Comparison of ENCODE assay signal across 26 cellular contexts in genomic region chr6:42987533-42988451, GRCh38. TPM values are rescaled to one million over a fixed set of nuclear protein-coding genes. Genes with fewer than 3 reads are reported as not detected.
A peak's percentile ranks its signal among the peaks of the same experiment; 100 is the strongest.
DNase-seq lines count a peak whose midpoint lies in the region; ATAC-seq and TF ChIP-seq lines count a peak whose summit lies in the region.
"Had no signal": no experiment of that assay in that cellular context is flagged by ENCODE, and none has a peak within 500 bp of the region (broad histone marks: within the 10 kb centered on the region; RNA-seq: fewer than 3 reads in every experiment).

No MANE protein-coding gene starts in this region.

- TF ChIP-seq CTCF in endodermal cell (conservative IDR thresholded peaks at IDR 0.05): no peak
- no peak for TF ChIP-seq CTCF in OCI-LY7 (conservative IDR thresholded peaks at IDR 0.05; ENCODE audit: low read length)

- H3K4me1 ChIP-seq in endodermal cell (ENCODE audit: control insufficient read depth, insufficient read depth, low read length) (peaks cover 9% of the 10 kb centered on the region), OCI-LY7 (ENCODE audit: insufficient read depth, low read length, poor library complexity, severe bottlenecking) (peaks cover 15% of the 10 kb centered on the region)
- H3K4me1 ChIP-seq: foreskin keratinocyte had no signal

- H3K4me3 ChIP-seq in endodermal cell (ENCODE audit: low read length): peak overlapping the region; percentile 37
- H3K4me3 ChIP-seq in OCI-LY7 (ENCODE audit: low read depth, low read length, poor library complexity, severe bottlenecking): no peak overlapping the region
- H3K4me3 ChIP-seq: adrenal gland, SK-N-MC, thoracic aorta had no signal

- intact Hi-C loops in Right ventricle myocardium superior (cut with DNase I): no loop called here
- intact Hi-C loops in cardiac septum (cut with DNase I): no loop called here
- intact Hi-C loops in OCI-LY7 (cut with micrococcal nuclease; ENCODE audit: unreplicated experiment): no loop called here

- no peaks in the 10 kb centered on the region for H3K27me3 ChIP-seq in endodermal cell (ENCODE audit: control insufficient read depth, insufficient read depth, low read length, poor library complexity, severe bottlenecking)
- H3K27me3 ChIP-seq: adrenal gland, foreskin keratinocyte had no signal

- no peak overlapping the region for H3K9ac ChIP-seq in endodermal cell (ENCODE audit: extremely low read depth, low read length, poor library complexity, severe bottlenecking)

- H3K27me3 Mint-ChIP-seq in T-helper 17 cell (no peaks in the 10 kb centered on the region), endodermal cell (ENCODE audit: insufficient read depth) (no peaks in the 10 kb centered on the region)
- H3K27me3 Mint-ChIP-seq in stimulated activated naive B cell treated with anti-CD40 and anti-IgM and Interleukin-4, amounts not matched to agents 10 μg/mL and 1 μg/mL and 100 μg/mL, for 72 hours: no peaks in the 10 kb centered on the region

- no peaks in the 10 kb centered on the region for H3K9me3 Mint-ChIP-seq in endodermal cell
- no peaks in the 10 kb centered on the region for H3K9me3 Mint-ChIP-seq in stimulated activated naive B cell treated with anti-CD40 and anti-IgM and Interleukin-4, amounts not matched to agents 10 μg/mL and 1 μg/mL and 100 μg/mL, for 72 hours
- H3K9me3 Mint-ChIP-seq: activated T-cell treated with anti-CD3 and anti-CD28 coated beads, Interleukin-2, amount 50 U/mL, for 72 hours; CD14-positive monocyte had no signal

- CTCF ChIA-PET in OCI-LY7 (lab: Charles Lee; ENCODE audit: unreplicated experiment): interaction anchor here (0.6 to 0.9 kb wide), 2 partner anchors 184 to 583 kb away, joined by 3 read pairs; no protein-coding TSS in a partner anchor

- H3K27ac Mint-ChIP-seq in T-helper 17 cell (peak overlapping the region; percentile 97), endodermal cell (no peak overlapping the region)
- peak overlapping the region; percentile 15 for H3K27ac Mint-ChIP-seq in stimulated activated naive B cell treated with anti-CD40 and anti-IgM and Interleukin-4, amounts not matched to agents 10 μg/mL and 1 μg/mL and 100 μg/mL, for 72 hours

- H3K9me3 ChIP-seq in T-helper 17 cell (ENCODE audit: control insufficient read depth, low read length, poor library complexity, severe bottlenecking): no peaks in the 10 kb centered on the region
- H3K9me3 ChIP-seq in endodermal cell (ENCODE audit: control insufficient read depth, low read length): no peaks in the 10 kb centered on the region
- no peaks in the 10 kb centered on the region for H3K9me3 ChIP-seq in OCI-LY7 (ENCODE audit: low read length)
- H3K9me3 ChIP-seq: adrenal gland, thoracic aorta had no signal

- no peaks in the 10 kb centered on the region for H4K20me1 ChIP-seq in OCI-LY7 (ENCODE audit: insufficient read depth, low read length)

- H3K36me3 Mint-ChIP-seq in T-helper 17 cell (ENCODE audit: low read depth): peaks cover 3% of the 10 kb centered on the region
- peaks cover 36% of the 10 kb centered on the region for H3K36me3 Mint-ChIP-seq in endodermal cell (ENCODE audit: low read depth)
- peaks cover 18 to 28% of the 10 kb centered on the region in 2 donors for H3K36me3 Mint-ChIP-seq in stimulated activated naive B cell treated with anti-CD40 and anti-IgM and Interleukin-4, amounts not matched to agents 10 μg/mL and 1 μg/mL and 100 μg/mL, for 72 hours

- H3K4me1 Mint-ChIP-seq in T-helper 17 cell (peaks cover 45% of the 10 kb centered on the region), endodermal cell (peaks cover 33% of the 10 kb centered on the region)
- peaks cover 25 to 42% of the 10 kb centered on the region in 2 donors for H3K4me1 Mint-ChIP-seq in stimulated activated naive B cell treated with anti-CD40 and anti-IgM and Interleukin-4, amounts not matched to agents 10 μg/mL and 1 μg/mL and 100 μg/mL, for 72 hours

- H3K36me3 ChIP-seq in endodermal cell (ENCODE audit: control insufficient read depth, insufficient read depth, low read length): peaks cover 31% of the 10 kb centered on the region
- peaks cover 20% of the 10 kb centered on the region; the same call in 1 of the 2 replicates for H3K36me3 ChIP-seq in OCI-LY7 (ENCODE audit: insufficient read depth, low read length)

- DNase-seq in Right ventricle myocardium superior: peak; percentile 27
- DNase-seq in cardiac septum (ENCODE audit: low spot score): no peak
- DNase-seq in T-helper 17 cell: no peak
- no peak for DNase-seq in endodermal cell
- DNase-seq in stimulated activated naive B cell treated with anti-CD40 and anti-IgM and Interleukin-4, amounts not matched to agents 10 μg/mL and 1 μg/mL and 100 μg/mL, for 72 hours: no peak
- DNase-seq in OCI-LY7 (ENCODE audit: low spot score): no peak
- DNase-seq in EL: no peak
- DNase-seq: activated CD4-positive, alpha-beta T cell treated with anti-CD3 and anti-CD28 coated beads for 1 hour; activated CD8-positive, alpha-beta memory T cell treated with anti-CD3 and anti-CD28 coated beads for 24 hours; activated T-cell treated with anti-CD3 and anti-CD28 coated beads, Interleukin-2, amount 50 U/mL, for 72 hours; adrenal gland; DMS79 treated with DMSO at 0.1 percent for 48 hours; foreskin keratinocyte; HCEC 1CT; Kasumi-1; left ventricle myocardium superior; NCI-H1092 treated with DMSO at 0.1 percent for 48 hours; NCI-H2081 treated with DMSO at 0.1 percent for 48 hours; stimulated activated CD4-positive, alpha-beta T cell treated with anti-CD3 and anti-CD28 coated beads, Interleukin-15, amount 100 ng/mL, for 24 hours; T1000 had no signal

- no TSS peak for BruUV-seq in OCI-LY7 (replicated peaks; lab: Mats Ljungman, UMichigan)

- no peaks in the 10 kb centered on the region for H3K9me2 ChIP-seq in OCI-LY7 (ENCODE audit: insufficient read depth, low read length)

- WGBS in endodermal cell (ENCODE audit: insufficient coverage in 1 of 2, insufficient read length in 1 of 2), 2 experiments: 89 to 93% methylated on average over 4 to 5 of the region's 5 CpGs

- ATAC-seq in Right ventricle myocardium superior (ENCODE audit: poor library complexity) (no peak), T-helper 17 cell (no peak), HG03045 (IDR thresholded peaks at IDR 0.05; ENCODE audit: unreplicated experiment) (no peak)
- no peak for ATAC-seq in stimulated activated naive B cell treated with anti-CD40 and anti-IgM and Interleukin-4, amounts not matched to agents 10 μg/mL and 1 μg/mL and 100 μg/mL, for 72 hours (replicated peaks)
- ATAC-seq: activated T-cell treated with anti-CD3 and anti-CD28 coated beads, Interleukin-2, amount 50 U/mL, for 72 hours; foreskin keratinocyte; left ventricle myocardium superior had no signal

- H3K27ac ChIP-seq in endodermal cell (ENCODE audit: low read depth, low read length) (no peak overlapping the region), OCI-LY7 (ENCODE audit: low read depth, low read length, poor library complexity, severe bottlenecking) (no peak overlapping the region)
- H3K27ac ChIP-seq: epithelial cell of prostate, foreskin keratinocyte, SK-N-MC, thoracic aorta had no signal

- peaks cover 7% of the 10 kb centered on the region; the same call in 1 of the 2 replicates for H3K79me2 ChIP-seq in OCI-LY7 (ENCODE audit: insufficient read depth, low read depth, low read length)

- no peak overlapping the region for H3K4me3 Mint-ChIP-seq in T-helper 17 cell
- no peak overlapping the region for H3K4me3 Mint-ChIP-seq in endodermal cell
- no peak overlapping the region for H3K4me3 Mint-ChIP-seq in stimulated activated naive B cell treated with anti-CD40 and anti-IgM and Interleukin-4, amounts not matched to agents 10 μg/mL and 1 μg/mL and 100 μg/mL, for 72 hours

- no peak overlapping the region for H2AFZ ChIP-seq in OCI-LY7 (ENCODE audit: low read length)

- POLR2A ChIA-PET in OCI-LY7 (lab: Charles Lee): interaction anchor here (1.6 kb wide), 1 partner anchor 25 kb away, joined by 3 read pairs; no protein-coding TSS in a partner anchor

- no peak overlapping the region for H3K4me2 ChIP-seq in OCI-LY7 (ENCODE audit: low read length)

RNA-seq across cellular contexts. Expression of gene PPP2R5D, which starts 3.4 kb away (rescaled TPM):
- 34.6 TPM for total RNA-seq in Right ventricle myocardium superior
- total RNA-seq in cardiac septum: 25.3 TPM
- 10 to 100 TPM; 27.5 to 28.4 TPM for total RNA-seq in T-helper 17 cell
- total RNA-seq in endodermal cell: 10 to 100 TPM; 57.5 to 59.1 TPM
- 62.5 TPM for polyA plus RNA-seq in endodermal cell (2013, experiment 1 of 2)
- 65.9 TPM for polyA plus RNA-seq in endodermal cell (2013, experiment 2 of 2)
- 29.1 and 35.0 TPM in 2 replicates for total RNA-seq in OCI-LY7 (2014; rRNA removed; shearing (Covaris generic))
- total RNA-seq in OCI-LY7 (2022): 35.6 and 39.5 TPM in 2 replicates

RNA-seq across cellular contexts. Expression of gene PEX6, which starts 8.8 kb away (rescaled TPM):
- total RNA-seq in Right ventricle myocardium superior (27.1 TPM), cardiac septum (14.6 TPM), T-helper 17 cell (10 to 100 TPM; 10.2 to 15.5 TPM), endodermal cell (10 to 100 TPM; 17.2 to 21.4 TPM), OCI-LY7 (2022) (22.4 and 23.8 TPM in 2 replicates)
- polyA plus RNA-seq in endodermal cell (2013, experiment 1 of 2): 8.5 TPM
- polyA plus RNA-seq in endodermal cell (2013, experiment 2 of 2): 7.7 TPM
- total RNA-seq in OCI-LY7 (2014; rRNA removed; shearing (Covaris generic)): 24.7 and 26.3 TPM in 2 replicates

RNA-seq across cellular contexts. Expression of gene MEA1, which starts 26.0 kb away (rescaled TPM):
- total RNA-seq in Right ventricle myocardium superior (26.7 TPM), cardiac septum (33.8 TPM), T-helper 17 cell (10 to 100 TPM; 23.7 to 26.3 TPM), endodermal cell (100 to 1,000 TPM in 1 of 2 donors, 10 to 100 TPM in 1; 93.3 to 104 TPM), OCI-LY7 (2022) (59.1 and 67.9 TPM in 2 replicates)
- polyA plus RNA-seq in endodermal cell (2013, experiment 1 of 2): 93.7 TPM
- 85.4 TPM for polyA plus RNA-seq in endodermal cell (2013, experiment 2 of 2)
- total RNA-seq in OCI-LY7 (2014; rRNA removed; shearing (Covaris generic)): 70.7 and 76.0 TPM in 2 replicates

RNA-seq across cellular contexts. Expression of gene KLHDC3, which starts 26.3 kb away (rescaled TPM):
- total RNA-seq in Right ventricle myocardium superior (147 TPM), cardiac septum (74.9 TPM), T-helper 17 cell (10 to 100 TPM; 31.1 TPM), endodermal cell (100 to 1,000 TPM; 124 to 135 TPM), OCI-LY7 (2022) (91.4 and 99.6 TPM in 2 replicates)
- polyA plus RNA-seq in endodermal cell (2013, experiment 1 of 2): 111 TPM
- polyA plus RNA-seq in endodermal cell (2013, experiment 2 of 2): 113 TPM
- total RNA-seq in OCI-LY7 (2014; rRNA removed; shearing (Covaris generic)): 78.6 and 89.9 TPM in 2 replicates

RNA-seq across cellular contexts. Expression of gene GNMT, which starts 27.2 kb away (rescaled TPM):
- total RNA-seq in Right ventricle myocardium superior (2.3 TPM), cardiac septum (0.30 TPM), T-helper 17 cell (1 to 10 TPM in 1 of 2 donors, under 1 TPM in 1; 0.97 to 1.5 TPM), endodermal cell (under 1 TPM; 0.75 to 0.84 TPM), OCI-LY7 (2022) (1.7 and 2.2 TPM in 2 replicates)
- polyA plus RNA-seq in endodermal cell (2013, experiment 1 of 2): 1.1 TPM
- 1.1 TPM for polyA plus RNA-seq in endodermal cell (2013, experiment 2 of 2)
- 1.7 TPM in 1 of 2 replicates, not detected in the other for total RNA-seq in OCI-LY7 (2014; rRNA removed; shearing (Covaris generic))
- total RNA-seq: dermis blood vessel endothelial cell had no signal
